In genomic region chr12:96471368-96472040, GRCh38 we compare ENCODE assay signal across 24 cellular contexts. TPM values are rescaled to one million over a fixed set of nuclear protein-coding genes. Genes with fewer than 3 reads are reported as not detected.
A peak's percentile ranks its signal among the peaks of the same experiment; 100 is the strongest.
DNase-seq lines count a peak whose midpoint lies in the region; ATAC-seq and TF ChIP-seq lines count a peak whose summit lies in the region.
"Had no signal": no experiment of that assay in that cellular context is flagged by ENCODE, and none has a peak within 500 bp of the region (broad histone marks: within the 10 kb centered on the region; RNA-seq: fewer than 3 reads in every experiment).

No MANE protein-coding gene starts in this region.

- H3K27me3 ChIP-seq in RWPE2 (ENCODE audit: insufficient read depth, poor library complexity, severe bottlenecking): no peaks in the 10 kb centered on the region
- no peaks in the 10 kb centered on the region for H3K27me3 ChIP-seq in fibroblast of lung (ENCODE audit: control insufficient read depth, insufficient read depth, low read length)
- no peaks in the 10 kb centered on the region for H3K27me3 ChIP-seq in right cardiac atrium (ENCODE audit: control insufficient read depth, insufficient read depth)
- H3K27me3 ChIP-seq: body of pancreas, heart right ventricle, right atrium auricular region, upper lobe of right lung had no signal

- 91% methylated on average over 2 of the region's 2 CpGs for WGBS in right cardiac atrium

- ATAC-seq in RWPE2 (ENCODE audit: low read depth) (peak; percentile 47; the same call in 2 of the 3 replicates), right cardiac atrium (no peak), Right ventricle myocardium superior (ENCODE audit: poor library complexity) (no peak)
- ATAC-seq: body of pancreas; heart right ventricle; left lobe of liver; naive thymus-derived CD4-positive, alpha-beta T cell; stimulated activated effector memory CD8-positive, alpha-beta T cell treated with anti-CD3 and anti-CD28 coated beads, Interleukin-12 subunit alpha, Interleukin-12 subunit beta, amount 100 ng/mL, for 72 hours; upper lobe of right lung had no signal

- H3K27ac ChIP-seq in RWPE2 (ENCODE audit: poor library complexity, severe bottlenecking) (peak overlapping the region; percentile 4), fibroblast of lung (ENCODE audit: insufficient read depth, low read length) (peak overlapping the region; percentile 69), right cardiac atrium (ENCODE audit: low read length) (no peak overlapping the region)
- H3K27ac ChIP-seq: body of pancreas, heart right ventricle, right atrium auricular region, SK-N-MC, upper lobe of right lung, WERI-Rb-1 had no signal

- peak overlapping the region; percentile 64 for H2AFZ ChIP-seq in fibroblast of lung (ENCODE audit: low read length)

- no peaks in the 10 kb centered on the region for H3K79me2 ChIP-seq in fibroblast of lung (ENCODE audit: control insufficient read depth, insufficient read depth, low read length)

- H3K9ac ChIP-seq in fibroblast of lung (ENCODE audit: insufficient read depth, low read length): no peak overlapping the region

- H4K20me1 ChIP-seq in fibroblast of lung (ENCODE audit: control insufficient read depth, extremely low read depth, insufficient read depth, low read length): no peaks in the 10 kb centered on the region

- peak; percentile 62 for DNase-seq in GM04504 (ENCODE audit: low read depth)
- no peak for DNase-seq in RWPE2 (ENCODE audit: low spot score)
- DNase-seq in fibroblast of lung (ENCODE audit: low read depth in 2 of 2): peak; percentile 68 to 88
- DNase-seq in renal cortical epithelial cell (ENCODE audit: low read depth): peak; percentile 86
- no peak for DNase-seq in T1000 (lab: John Stamatoyannopoulos, UW)
- no peak for DNase-seq in HT-29 (ENCODE audit: low spot score)
- DNase-seq in right cardiac atrium: no peak
- no peak for DNase-seq in Right ventricle myocardium superior
- DNase-seq: activated CD8-positive, alpha-beta memory T cell treated with anti-CD3 and anti-CD28 coated beads for 24 hours; activated effector memory CD4-positive, alpha-beta T cell treated with Interleukin-2 at 50 U/mL for 16 hours; body of pancreas; CD4-positive, alpha-beta T cell; GDM1; heart right ventricle; KBM-7; naive thymus-derived CD4-positive, alpha-beta T cell; NCI-H146; NCI-H446 treated with DMSO at 0.1 percent for 48 hours; upper lobe of right lung; WERI-Rb-1 had no signal

- H3K4me3 ChIP-seq in RWPE2 (ENCODE audit: severe bottlenecking): no peak overlapping the region
- H3K4me3 ChIP-seq in fibroblast of lung (replicated peaks in 1 of 4; ENCODE audit: control extremely low read depth in 1 of 4, insufficient read depth in 1 of 4, low read depth in 3 of 4, low read length in 4 of 4): no peak overlapping the region
- no peak overlapping the region for H3K4me3 ChIP-seq in right cardiac atrium (ENCODE audit: low read length)
- H3K4me3 ChIP-seq: body of pancreas, heart right ventricle, right atrium auricular region, SK-N-MC, upper lobe of right lung had no signal

- H3K4me1 ChIP-seq in RWPE2 (ENCODE audit: insufficient read depth, poor library complexity, severe bottlenecking): peaks cover 11% of the 10 kb centered on the region
- peaks cover 15% of the 10 kb centered on the region for H3K4me1 ChIP-seq in fibroblast of lung (ENCODE audit: control insufficient read depth, extremely low read depth, insufficient read depth, low read length)
- H3K4me1 ChIP-seq in right cardiac atrium (ENCODE audit: control insufficient read depth, insufficient read depth, low read length): no peaks in the 10 kb centered on the region
- H3K4me1 ChIP-seq: body of pancreas, right atrium auricular region, upper lobe of right lung had no signal

- no peak overlapping the region for H3K4me2 ChIP-seq in fibroblast of lung (ENCODE audit: extremely low read depth, insufficient read depth, low read length)

- H3K9me3 ChIP-seq in RWPE2 (ENCODE audit: severe bottlenecking): no peaks in the 10 kb centered on the region
- no peaks in the 10 kb centered on the region for H3K9me3 ChIP-seq in fibroblast of lung (ENCODE audit: control insufficient read depth, insufficient read depth, low read depth, low read length)
- no peaks in the 10 kb centered on the region for H3K9me3 ChIP-seq in right cardiac atrium (ENCODE audit: control insufficient read depth, low read length)
- H3K9me3 ChIP-seq: body of pancreas, upper lobe of right lung had no signal

- intact Hi-C loops in right cardiac atrium (cut with DNase I) (no loop called here), Right ventricle myocardium superior (cut with DNase I) (no loop called here)

- TF ChIP-seq CTCF in RWPE2 (IDR thresholded peaks at IDR 0.05; ENCODE audit: poor library complexity, severe bottlenecking) (no peak), fibroblast of lung (conservative IDR thresholded peaks at IDR 0.05 in 1 of 2, IDR thresholded peaks at IDR 0.05 in 1 of 2; ENCODE audit: low read depth in 1 of 2, low read length in 2 of 2) (no peak)

- no peaks in the 10 kb centered on the region for H3K36me3 ChIP-seq in RWPE2 (ENCODE audit: low read depth)
- no peaks in the 10 kb centered on the region for H3K36me3 ChIP-seq in fibroblast of lung (ENCODE audit: control insufficient read depth, insufficient read depth, low read length)
- H3K36me3 ChIP-seq: heart right ventricle, right atrium auricular region, upper lobe of right lung, WERI-Rb-1 had no signal

RNA-seq across cellular contexts. Expression of gene CFAP54, which starts 17.9 kb away (rescaled TPM):
- 5.1 and 7.1 TPM in 2 replicates for total RNA-seq in fibroblast of lung
- polyA plus RNA-seq in fibroblast of lung: 0.62 and 0.93 TPM in 2 replicates
- polyA plus RNA-seq in fibroblast of lung (2012): 0.54 and 0.83 TPM in 2 replicates
- 0.08 TPM in 1 of 2 replicates, not detected in the other for polyA minus RNA-seq in fibroblast of lung (ENCODE audit: low replicate concordance)
- total RNA-seq in renal cortical epithelial cell: 3.3 and 11.3 TPM in 2 replicates
- not detected in 2 replicates for total RNA-seq in HT-29 (2014; rRNA removed; shearing (Covaris generic))
- under 1 TPM; 0.14 to 0.42 (median 0.29) TPM for total RNA-seq in right cardiac atrium
- 0.16 TPM for polyA plus RNA-seq in right cardiac atrium
- total RNA-seq in Right ventricle myocardium superior: 0.13 TPM

Comparison
In these comparisons a context has a peak if more than half of its experiments do, and no peak if none do; other contexts are left out.
1. DNase-seq: peak in GM04504 (single experiment), fibroblast of lung (2 of 2) and renal cortical epithelial cell (single experiment); none in RWPE2 (single experiment), T1000 (single experiment), HT-29 (single experiment), right cardiac atrium (0 of 3) and Right ventricle myocardium superior (single experiment).